8 cellular contexts compared by ENCODE assay signal in the genomic region with DNA sequence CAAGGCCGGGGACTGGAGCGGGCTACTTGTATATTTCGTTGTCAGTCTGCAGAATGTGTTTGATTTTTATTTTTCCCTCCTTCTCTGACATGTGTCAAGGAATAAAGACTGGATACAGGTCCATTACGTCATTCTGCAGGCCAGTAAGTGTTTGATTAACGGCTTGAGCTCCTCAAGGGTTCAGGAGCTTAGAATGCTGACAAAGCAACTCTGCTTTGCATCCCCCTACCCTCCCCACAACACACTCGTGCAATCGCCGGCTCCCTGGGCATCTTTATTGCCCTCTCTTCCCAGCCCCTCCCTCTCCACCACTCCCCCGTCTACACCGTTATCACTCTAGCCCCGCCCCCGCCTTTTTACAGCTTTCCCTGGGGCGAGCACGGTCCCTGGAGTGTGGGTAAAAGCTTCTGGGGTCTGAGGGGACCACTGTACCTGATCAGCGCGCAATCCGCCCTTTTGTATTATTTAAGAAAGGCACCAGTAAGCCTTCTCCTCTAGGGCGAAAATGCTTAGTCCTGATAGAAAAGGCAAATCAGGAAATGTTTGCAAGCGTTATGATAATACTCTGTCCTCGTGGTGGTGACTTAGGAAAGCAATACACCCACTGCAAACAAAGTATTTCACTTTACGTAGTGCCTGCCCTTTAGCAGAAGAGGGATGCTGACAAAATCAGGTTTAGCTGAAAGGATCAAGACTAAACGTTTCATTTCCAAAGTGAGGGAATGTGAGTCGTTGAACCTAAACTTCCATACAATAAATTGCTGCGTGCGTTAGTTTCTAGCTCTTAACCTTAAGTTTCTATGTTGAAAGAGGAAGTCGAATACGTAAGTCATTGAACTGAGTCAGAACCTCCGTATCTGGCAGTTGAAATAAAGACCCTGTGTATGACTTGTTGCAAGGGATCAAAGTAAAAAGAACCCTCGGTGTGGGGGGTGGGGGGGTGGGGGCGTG. TPM values are rescaled to one million over a fixed set of nuclear protein-coding genes. Genes with fewer than 3 reads are reported as not detected.
DNase-seq lines count a peak whose midpoint lies in the region; ATAC-seq and TF ChIP-seq lines count a peak whose summit lies in the region.

No MANE protein-coding gene starts in this region.

- H3K27ac Mint-ChIP-seq in activated B cell treated with CpG ODN at 0.5 μM for 24 hours (no peak overlapping the region), osteocyte (ENCODE audit: unreplicated experiment) (peak overlapping the region; percentile 31)

- no peak for TF ChIP-seq POLR2A in gastroesophageal sphincter (IDR thresholded peaks at IDR 0.05)

- H3K9me3 Mint-ChIP-seq in activated B cell treated with CpG ODN at 0.5 μM for 24 hours (no peaks in the 10 kb centered on the region), osteocyte (ENCODE audit: unreplicated experiment) (no peaks in the 10 kb centered on the region)

- peak overlapping the region in 3 of 4 donors; percentile 87 to 94 (median 92) for H3K27ac ChIP-seq in gastroesophageal sphincter

- no peak for TF ChIP-seq EP300 in gastroesophageal sphincter (IDR thresholded peaks at IDR 0.05)

- peak overlapping the region; percentile 47 to 76 for H3K4me3 ChIP-seq in gastroesophageal sphincter

- DNase-seq in ELF-1 (ENCODE audit: low read depth, low spot score) (peak; percentile 64), KG1 (lab: John Stamatoyannopoulos, UW) (peak; percentile 16), activated B cell treated with CpG ODN at 0.5 μM for 24 hours (peak; percentile 24), osteocyte (ENCODE audit: extremely low spot score, unreplicated experiment) (no peak), NCI-H446 treated with DMSO at 0.1 percent for 48 hours (lab: John Stamatoyannopoulos, UW) (no peak)

- ATAC-seq in activated B cell treated with CpG ODN at 0.5 μM for 24 hours (ENCODE audit: low read depth) (peak; percentile 61), gastroesophageal sphincter (no peak), GM19455 (IDR thresholded peaks at IDR 0.05; ENCODE audit: unreplicated experiment) (no peak), GM21515 (IDR thresholded peaks at IDR 0.05; ENCODE audit: unreplicated experiment) (no peak)

- H3K27me3 Mint-ChIP-seq in activated B cell treated with CpG ODN at 0.5 μM for 24 hours (peaks cover 49% of the 10 kb centered on the region), osteocyte (ENCODE audit: unreplicated experiment) (peaks cover 3% of the 10 kb centered on the region)

- peaks cover 31% of the 10 kb centered on the region for H3K27me3 ChIP-seq in gastroesophageal sphincter

- no peak for TF ChIP-seq CTCF in activated B cell treated with CpG ODN at 0.5 μM for 24 hours (IDR thresholded peaks at IDR 0.05)
- peak in 2 of 4 experiments; percentile 7 to 15 for TF ChIP-seq CTCF in gastroesophageal sphincter (IDR thresholded peaks at IDR 0.05)
- TF ChIP-seq CTCF in osteocyte (IDR thresholded peaks at IDR 0.05), result no peak

- CTCF ChIA-PET in activated B cell treated with CpG ODN at 0.5 μM for 24 hours (lab: Charles Lee), result interaction anchor here (0.6 to 1.5 kb wide), 2 partner anchors 12 to 443 kb away, joined by 4 to 5 read pairs; no protein-coding TSS in a partner anchor

- intact Hi-C loops in activated B cell treated with CpG ODN at 0.5 μM for 24 hours (cut with micrococcal nuclease), result loop anchor here (2.0 to 10.0 kb wide), 4 partner anchors 160 to 514 kb away; partner anchors contain the start of gene JAZF1

- H3K4me1 Mint-ChIP-seq in activated B cell treated with CpG ODN at 0.5 μM for 24 hours, result peaks cover 37% of the 10 kb centered on the region
- H3K4me1 Mint-ChIP-seq in osteocyte (ENCODE audit: unreplicated experiment), result peaks cover 24% of the 10 kb centered on the region

- WGBS in gastroesophageal sphincter (ENCODE audit: low coverage in 1 of 2), 2 donors, result 0 to 2% methylated on average over 18 to 30 of the region's 30 CpGs

- H3K4me3 Mint-ChIP-seq in activated B cell treated with CpG ODN at 0.5 μM for 24 hours, result peak overlapping the region; percentile 81
- H3K4me3 Mint-ChIP-seq in osteocyte (ENCODE audit: unreplicated experiment), result peak overlapping the region; percentile 80

- no peaks in the 10 kb centered on the region for H3K9me3 ChIP-seq in gastroesophageal sphincter

- POLR2A ChIA-PET in activated B cell treated with CpG ODN at 0.5 μM for 24 hours (lab: Charles Lee), result interaction anchor here (0.6 kb wide), 1 partner anchor 376 kb away, joined by 4 read pairs; no protein-coding TSS in a partner anchor

- H3K36me3 Mint-ChIP-seq in activated B cell treated with CpG ODN at 0.5 μM for 24 hours (ENCODE audit: low read depth) (peaks cover 2% of the 10 kb centered on the region), osteocyte (ENCODE audit: unreplicated experiment) (no peaks in the 10 kb centered on the region)

- peaks cover 0 to 47% (median 11%) of the 10 kb centered on the region in 3 donors for H3K4me1 ChIP-seq in gastroesophageal sphincter

- no peaks in the 10 kb centered on the region for H3K36me3 ChIP-seq in gastroesophageal sphincter

RNA-seq across cellular contexts. Expression of gene CREB5, which starts 1.4 kb away (rescaled TPM):
- total RNA-seq in activated B cell treated with CpG ODN at 0.5 μM for 24 hours (0.42 and 0.80 TPM in 2 replicates), gastroesophageal sphincter (10 to 100 TPM in 3 of 4 donors, 1 to 10 TPM in 1; 7.8 to 29.9 (median 12.9) TPM), osteocyte (6.5 and 7.5 TPM in 2 replicates)

Comparison
In these comparisons a context has a peak if more than half of its experiments do, and no peak if none do; other contexts are left out.
1. DNase-seq: peak in ELF-1 (single experiment), KG1 (single experiment) and activated B cell treated with CpG ODN at 0.5 μM for 24 hours (single experiment); none in osteocyte (single experiment) and NCI-H446 treated with DMSO at 0.1 percent for 48 hours (single experiment).